8 cellular contexts compared by ENCODE assay signal in the genomic region with DNA sequence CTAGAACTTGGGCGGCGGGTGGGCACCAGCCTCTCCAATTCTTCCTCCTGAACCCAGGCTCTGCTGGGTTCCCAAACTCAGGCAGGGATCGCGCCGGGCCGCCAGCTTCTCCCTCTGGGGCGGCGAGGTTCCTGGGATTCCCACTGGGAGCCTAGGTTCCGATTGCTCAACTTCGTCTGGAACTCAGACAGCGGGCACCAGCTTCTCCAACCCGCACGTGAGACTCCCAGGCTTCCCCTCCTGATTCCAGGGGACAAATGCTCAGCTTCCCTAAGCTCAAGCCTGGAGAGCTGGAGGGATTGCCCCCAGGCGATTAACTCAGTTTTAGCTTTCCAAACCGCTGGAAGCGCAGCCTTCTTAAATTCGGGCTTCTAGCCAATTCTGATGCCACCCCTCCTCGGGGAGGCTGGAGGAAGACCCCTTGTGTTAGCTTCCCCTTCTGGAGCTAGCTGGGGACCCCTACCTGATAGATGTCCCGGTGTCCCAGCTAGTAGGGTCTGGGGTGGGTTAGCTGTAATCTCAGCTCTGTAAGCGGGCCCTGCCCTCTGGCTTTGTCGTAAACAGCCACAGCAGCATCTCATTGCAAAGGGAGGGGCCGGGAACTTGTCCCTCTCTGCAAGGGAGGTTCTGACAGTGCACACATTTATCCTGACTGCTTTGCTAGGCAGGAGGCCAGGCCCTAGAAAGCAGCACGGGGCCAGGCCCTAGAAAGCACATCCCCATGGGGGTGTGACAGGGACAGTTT. TPM values are rescaled to one million over a fixed set of nuclear protein-coding genes. Genes with fewer than 3 reads are reported as not detected.
DNase-seq lines count a peak whose midpoint lies in the region; ATAC-seq and TF ChIP-seq lines count a peak whose summit lies in the region.

No MANE protein-coding gene starts in this region.

- H3K9me3 ChIP-seq in adrenal gland (replicated peaks in 1 of 3) (no peaks in the 10 kb centered on the region), left lung (no peaks in the 10 kb centered on the region), tibial nerve (no peaks in the 10 kb centered on the region)

- TF ChIP-seq EP300 in tibial nerve (IDR thresholded peaks at IDR 0.05) = no peak

- ATAC-seq in HG02642 (IDR thresholded peaks at IDR 0.05; ENCODE audit: poor library complexity, unreplicated experiment) (peak; percentile 1), left lung (peak; percentile 1), GM19324 (IDR thresholded peaks at IDR 0.05; ENCODE audit: low FRiP score, unreplicated experiment) (no peak), HG03520 (IDR thresholded peaks at IDR 0.05; ENCODE audit: unreplicated experiment) (no peak)

- peaks cover 0 to 43% of the 10 kb centered on the region in 2 donors for H3K36me3 ChIP-seq in adrenal gland (replicated peaks in 1 of 2)
- H3K36me3 ChIP-seq in left lung = peaks cover 0 to 60% of the 10 kb centered on the region in 2 donors
- peaks cover 0 to 69% (median 0%) of the 10 kb centered on the region in 3 donors for H3K36me3 ChIP-seq in tibial nerve

- H3K27ac ChIP-seq in adrenal gland = peak overlapping the region in 4 of 5 donors; percentile 9 to 85 (median 72)
- H3K27ac ChIP-seq in left lung = peak overlapping the region; percentile 34 to 73
- H3K27ac ChIP-seq in tibial nerve = peak overlapping the region in 2 of 4 donors; percentile 68 to 81

- H3K27me3 ChIP-seq in adrenal gland (no peaks in the 10 kb centered on the region), left lung (no peaks in the 10 kb centered on the region), tibial nerve (no peaks in the 10 kb centered on the region)

- TF ChIP-seq POLR2A in adrenal gland (IDR thresholded peaks at IDR 0.05) (peak in 1 of 2 donors; percentile 40), tibial nerve (IDR thresholded peaks at IDR 0.05) (no peak)

- peak; percentile 48 for DNase-seq in AG08395 (ENCODE audit: low spot score)
- peak; percentile 46 to 81 (median 77) for DNase-seq in adrenal gland
- peak in 1 of 2 donors; percentile 82 for DNase-seq in left lung
- no peak for DNase-seq in tibial nerve (ENCODE audit: low spot score in 2 of 2)
- DNase-seq in GM20000 (ENCODE audit: low spot score) = no peak

- peaks cover 21 to 43% of the 10 kb centered on the region in 2 donors for H3K4me1 ChIP-seq in adrenal gland (replicated peaks in 1 of 2)
- peaks cover 7 to 49% of the 10 kb centered on the region in 2 donors for H3K4me1 ChIP-seq in left lung
- H3K4me1 ChIP-seq in tibial nerve = peaks cover 0 to 28% (median 18%) of the 10 kb centered on the region in 4 donors

- intact Hi-C loops in adrenal gland (cut with DNase I) = loop anchor here in 1 of 2 donors (10.0 kb wide), 1 partner anchor 128 kb away; no protein-coding TSS in a partner anchor
- intact Hi-C loops in left lung (cut with DNase I) = no loop called here

- WGBS in adrenal gland, 4 donors = 5 to 24% (median 7%) methylated on average over 4 to 23 of the region's 23 CpGs
- WGBS in tibial nerve, 2 donors = 5 to 9% methylated on average over 23 of the region's 23 CpGs

- no peak for TF ChIP-seq CTCF in adrenal gland (IDR thresholded peaks at IDR 0.05)
- no peak for TF ChIP-seq CTCF in left lung (IDR thresholded peaks at IDR 0.05)
- TF ChIP-seq CTCF in tibial nerve (IDR thresholded peaks at IDR 0.05) = no peak
- TF ChIP-seq CTCF in GM20000 (IDR thresholded peaks at IDR 0.05; ENCODE audit: extremely low read depth, missing control alignments) = no peak

- H3K4me3 ChIP-seq in adrenal gland = peak overlapping the region; percentile 4 to 79 (median 34)
- H3K4me3 ChIP-seq in left lung = peak overlapping the region; percentile 92 to 93
- peak overlapping the region; percentile 75 to 95 (median 86) for H3K4me3 ChIP-seq in tibial nerve

RNA-seq across cellular contexts. Expression of a gene that starts 0.7 kb away (rescaled TPM):
- total RNA-seq in adrenal gland (10 to 100 TPM; 27.8 to 100.0 (median 57.1) TPM), left lung (10 to 100 TPM; 47.7 to 76.6 TPM), tibial nerve (10 to 100 TPM; 21.3 to 52.2 (median 31.3) TPM)
- polyA plus RNA-seq in adrenal gland = 100 to 1,000 TPM in 1 of 3 donors, 10 to 100 TPM in 2; 23.0 to 212 (median 71.4) TPM

RNA-seq across cellular contexts. Expression of a gene that starts 7.2 kb away (rescaled TPM):
- total RNA-seq in adrenal gland (100 to 1,000 TPM in 5 of 8 donors, 10 to 100 TPM in 3; 56.1 to 113 (median 101) TPM), left lung (10 to 100 TPM; 46.1 to 47.6 TPM), tibial nerve (10 to 100 TPM; 40.0 to 84.0 (median 69.2) TPM)
- polyA plus RNA-seq in adrenal gland = 100 to 1,000 TPM in 2 of 3 donors, 10 to 100 TPM in 1; 30.3 to 197 (median 148) TPM

RNA-seq across cellular contexts. Expression of a gene that starts 12.4 kb away (rescaled TPM):
- total RNA-seq in adrenal gland = 100 to 1,000 TPM in 5 of 8 donors, 10 to 100 TPM in 3; 89.4 to 257 (median 121) TPM
- 100 to 1,000 TPM in 2 of 3 donors, 10 to 100 TPM in 1; 25.7 to 264 (median 110) TPM for polyA plus RNA-seq in adrenal gland
- total RNA-seq in left lung = 100 to 1,000 TPM; 134 to 255 TPM
- total RNA-seq in tibial nerve = 100 to 1,000 TPM in 1 of 4 donors, 10 to 100 TPM in 3; 66.3 to 138 (median 68.3) TPM

RNA-seq across cellular contexts. Expression of a gene that starts 34.3 kb away (rescaled TPM):
- 10 to 100 TPM in 5 of 8 donors, 1 to 10 TPM in 3; 4.9 to 17.5 (median 13.8) TPM for total RNA-seq in adrenal gland
- polyA plus RNA-seq in adrenal gland = 10 to 100 TPM in 2 of 3 donors, 1 to 10 TPM in 1; 2.5 to 24.5 (median 24.0) TPM
- total RNA-seq in left lung = 1 to 10 TPM; 3.6 to 4.6 TPM
- 1 to 10 TPM; 4.4 to 9.2 (median 7.8) TPM for total RNA-seq in tibial nerve

Comparison
In these comparisons a context has a peak if more than half of its experiments do, and no peak if none do; other contexts are left out.
1. DNase-seq: peak in AG08395 (single experiment) and adrenal gland (7 of 7); none in tibial nerve (0 of 2) and GM20000 (single experiment).
2. ATAC-seq: peak in HG02642 (single experiment) and left lung (single experiment); none in GM19324 (single experiment) and HG03520 (single experiment).
3. H3K4me3 ChIP-seq: peak in every context shown above with its lines; median percentile 92 in left lung; 86 in tibial nerve; 34 in adrenal gland.